Comparison of ENCODE assay signal across 11 cellular contexts in the genomic region with DNA sequence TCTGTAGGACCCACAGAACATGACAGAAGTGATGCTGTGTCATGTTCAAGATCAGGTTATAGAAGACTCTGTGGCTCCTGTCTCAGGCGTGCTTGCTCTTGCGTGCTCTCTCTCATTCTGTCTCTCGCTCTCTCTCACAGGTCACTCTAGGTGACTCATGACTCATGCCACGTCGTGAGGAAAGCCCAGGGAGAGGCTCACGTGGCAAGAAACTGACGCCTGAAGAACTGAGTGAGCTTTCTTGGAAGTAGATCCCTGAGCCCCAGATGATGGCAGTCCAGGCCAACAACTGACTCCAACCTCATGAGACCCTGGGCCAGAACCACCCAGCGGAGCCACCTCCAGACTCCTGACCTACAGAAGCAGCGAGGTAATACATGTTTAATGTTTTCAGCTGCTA.
DNase-seq lines count a peak whose midpoint lies in the region; ATAC-seq and TF ChIP-seq lines count a peak whose summit lies in the region.
"Had no signal": no experiment of that assay in that cellular context is flagged by ENCODE, and none has a peak within 500 bp of the region (broad histone marks: within the 10 kb centered on the region; RNA-seq: fewer than 3 reads in every experiment).

No MANE protein-coding gene starts in this region.

- intact Hi-C loops in MCF 10A (cut with micrococcal nuclease) (loop anchor here (1.0 kb wide), 4 partner anchors 59 to 194 kb away; partner anchors contain the start of gene DNMBP), breast epithelium (cut with DNase I; ENCODE audit: low total_unique reads) (no loop called here)

- TF ChIP-seq POLR2A in breast epithelium (IDR thresholded peaks at IDR 0.05): no peak

- H3K36me3 Mint-ChIP-seq in MCF 10A (ENCODE audit: insufficient read depth, unreplicated experiment): peaks cover 54% of the 10 kb centered on the region
- H3K36me3 Mint-ChIP-seq in type B pancreatic cell: peaks cover 22% of the 10 kb centered on the region

- H3K36me3 ChIP-seq in breast epithelium (no peaks in the 10 kb centered on the region), kidney epithelial cell (ENCODE audit: control insufficient read depth, insufficient read depth, low read length) (no peaks in the 10 kb centered on the region)

- peak overlapping the region; percentile 80 for H3K27ac Mint-ChIP-seq in MCF 10A (ENCODE audit: low read depth, unreplicated experiment)
- peak overlapping the region; percentile 28 for H3K27ac Mint-ChIP-seq in type B pancreatic cell

- TF ChIP-seq CTCF in MCF 10A (IDR thresholded peaks at IDR 0.05; ENCODE audit: unreplicated experiment) (peak; percentile 38), breast epithelium (IDR thresholded peaks at IDR 0.05) (no peak), kidney epithelial cell (IDR thresholded peaks at IDR 0.05; ENCODE audit: insufficient read depth, low read length, poor library complexity, severe bottlenecking) (peak; percentile 61), type B pancreatic cell (conservative IDR thresholded peaks at IDR 0.05) (no peak)

- no peaks in the 10 kb centered on the region for H3K27me3 Mint-ChIP-seq in MCF 10A (ENCODE audit: insufficient read depth, unreplicated experiment)
- H3K27me3 Mint-ChIP-seq in type B pancreatic cell: no peaks in the 10 kb centered on the region

- H3K9me3 Mint-ChIP-seq in MCF 10A (ENCODE audit: unreplicated experiment) (no peaks in the 10 kb centered on the region), type B pancreatic cell (no peaks in the 10 kb centered on the region)

- ATAC-seq in HG03460 (IDR thresholded peaks at IDR 0.05; ENCODE audit: unreplicated experiment): no peak

- H3K27ac ChIP-seq in breast epithelium: no peak overlapping the region

- H3K4me3 Mint-ChIP-seq in MCF 10A (ENCODE audit: unreplicated experiment): no peak overlapping the region
- H3K4me3 Mint-ChIP-seq in type B pancreatic cell: no peak overlapping the region

- H3K4me1 ChIP-seq in breast epithelium: no peaks in the 10 kb centered on the region

- DNase-seq in MCF 10A (ENCODE audit: unreplicated experiment): peak; percentile 96
- no peak for DNase-seq in breast epithelium (ENCODE audit: low spot score in 2 of 2)
- peak; percentile 74 for DNase-seq in astrocyte of the hippocampus (ENCODE audit: low read depth, low spot score)
- DNase-seq in kidney epithelial cell (ENCODE audit: low read depth): peak; percentile 97
- no peak for DNase-seq in type B pancreatic cell (ENCODE audit: extremely low spot score, unreplicated experiment)
- no peak for DNase-seq in GDM1 (lab: John Stamatoyannopoulos, UW)
- DNase-seq in stimulated activated CD4-positive, alpha-beta T cell treated with anti-CD3 and anti-CD28 coated beads, Interleukin-4, amount 100 ng/mL, for 4 hours: no peak
- DNase-seq: activated CD8-positive, alpha-beta memory T cell treated with anti-CD3 and anti-CD28 coated beads, Interleukin-2, amount 50 U/mL, for 4 hours; NCI-H510A; T-helper 1 cell had no signal

- H3K9me3 ChIP-seq in breast epithelium: no peaks in the 10 kb centered on the region

- CTCF ChIA-PET in MCF 10A (lab: Yijun Ruan, JAX): interaction anchor here (0.5 to 9.0 kb wide), 21 partner anchors 10 to 608 kb away, joined by 3 to 125 read pairs (median 4); no protein-coding TSS in a partner anchor

- POLR2A ChIA-PET in MCF 10A (lab: Yijun Ruan, JAX): interaction anchor here (0.6 to 3.5 kb wide), 14 partner anchors 11 to 278 kb away, joined by 3 to 30 read pairs (median 4); partner anchors contain the start of gene DNMBP

- H3K27me3 ChIP-seq in breast epithelium: no peaks in the 10 kb centered on the region
- no peaks in the 10 kb centered on the region for H3K27me3 ChIP-seq in kidney epithelial cell (ENCODE audit: control insufficient read depth, insufficient read depth, low read length)

- BruUV-seq in MCF 10A (replicated peaks; lab: Mats Ljungman, UMichigan): no TSS peak

- H3K4me3 ChIP-seq in breast epithelium (no peak overlapping the region), kidney epithelial cell (ENCODE audit: low read depth, low read length) (no peak overlapping the region)

- H3K4me1 Mint-ChIP-seq in MCF 10A (ENCODE audit: insufficient read depth, unreplicated experiment) (peaks cover 14% of the 10 kb centered on the region), type B pancreatic cell (ENCODE audit: unreplicated experiment) (no peaks in the 10 kb centered on the region)

Comparison
In these comparisons a context has a peak if more than half of its experiments do, and no peak if none do; other contexts are left out.
1. DNase-seq: peak in MCF 10A (single experiment), astrocyte of the hippocampus (single experiment) and kidney epithelial cell (single experiment); none in breast epithelium (0 of 2), type B pancreatic cell (single experiment), GDM1 (single experiment) and stimulated activated CD4-positive, alpha-beta T cell treated with anti-CD3 and anti-CD28 coated beads, Interleukin-4, amount 100 ng/mL, for 4 hours (0 of 2).
2. CTCF ChIP-seq: peak in MCF 10A (single experiment) and kidney epithelial cell (single experiment); none in breast epithelium (0 of 3) and type B pancreatic cell (single experiment).